In genomic region chr22:42443240-42444059, GRCh38 we compare ENCODE assay signal across 8 cellular contexts. TPM values are rescaled to one million over a fixed set of nuclear protein-coding genes. Genes with fewer than 3 reads are reported as not detected.
A peak's percentile ranks its signal among the peaks of the same experiment; 100 is the strongest.
DNase-seq lines count a peak whose midpoint lies in the region; ATAC-seq, FAIRE-seq and TF ChIP-seq lines count a peak whose summit lies in the region.

No MANE protein-coding gene starts in this region.

- H3K27me3 ChIP-seq in fibroblast of lung (ENCODE audit: control insufficient read depth, insufficient read depth, low read length): no peaks in the 10 kb centered on the region
- peaks cover 25% of the 10 kb centered on the region for H3K27me3 ChIP-seq in skeletal muscle satellite cell (ENCODE audit: control insufficient read depth, insufficient read depth, low read length)

- no peak overlapping the region for H3K27ac ChIP-seq in fibroblast of lung (ENCODE audit: insufficient read depth, low read length)

- ATAC-seq in GM19455 (IDR thresholded peaks at IDR 0.05; ENCODE audit: unreplicated experiment): no peak
- no peak for ATAC-seq in HG03457 (IDR thresholded peaks at IDR 0.05; ENCODE audit: unreplicated experiment)

- H3K9ac ChIP-seq in fibroblast of lung (ENCODE audit: insufficient read depth, low read length) (no peak overlapping the region), skeletal muscle satellite cell (ENCODE audit: low read depth, low read length) (no peak overlapping the region)

- TF ChIP-seq CTCF in fibroblast of lung (conservative IDR thresholded peaks at IDR 0.05 in 1 of 2, IDR thresholded peaks at IDR 0.05 in 1 of 2; ENCODE audit: low read depth in 1 of 2, low read length in 2 of 2): no peak

- H3K4me1 ChIP-seq in fibroblast of lung (ENCODE audit: control insufficient read depth, extremely low read depth, insufficient read depth, low read length) (peaks cover 7% of the 10 kb centered on the region), skeletal muscle satellite cell (ENCODE audit: control insufficient read depth, insufficient read depth, low read length) (peaks cover 16% of the 10 kb centered on the region)

- no peaks in the 10 kb centered on the region for H3K9me3 ChIP-seq in fibroblast of lung (ENCODE audit: control insufficient read depth, insufficient read depth, low read depth, low read length)
- H3K9me3 ChIP-seq in skeletal muscle satellite cell (replicated peaks; ENCODE audit: low read length): no peaks in the 10 kb centered on the region

- no peaks in the 10 kb centered on the region for H3K79me2 ChIP-seq in fibroblast of lung (ENCODE audit: control insufficient read depth, insufficient read depth, low read length)

- H3K36me3 ChIP-seq in fibroblast of lung (ENCODE audit: control insufficient read depth, insufficient read depth, low read length): no peaks in the 10 kb centered on the region
- H3K36me3 ChIP-seq in skeletal muscle satellite cell (ENCODE audit: insufficient read depth, low read length): no peaks in the 10 kb centered on the region

- no peaks in the 10 kb centered on the region for H3K36me3 Mint-ChIP-seq in T-helper 1 cell treated with Interleukin-12 subunit alpha and Interleukin-12 subunit beta and Interleukin-4 antibody, amounts not matched to agents 30 μg/mL and 1 μg/mL, for 36 hours (ENCODE audit: low read depth)

- FAIRE-seq in GM12892 (lab: Jason Lieb, UNC): peak; percentile 14

- H3K4me3 ChIP-seq in fibroblast of lung (replicated peaks in 1 of 4; ENCODE audit: control extremely low read depth in 1 of 4, insufficient read depth in 1 of 4, low read depth in 3 of 4, low read length in 4 of 4) (peak overlapping the region in 1 of 4 experiments; percentile 57), skeletal muscle satellite cell (ENCODE audit: low read length) (peak overlapping the region; percentile 12)

- H3K4me3 Mint-ChIP-seq in T-helper 1 cell treated with Interleukin-12 subunit alpha and Interleukin-12 subunit beta and Interleukin-4 antibody, amounts not matched to agents 30 μg/mL and 1 μg/mL, for 36 hours: peak overlapping the region; percentile 15

- H3K27ac Mint-ChIP-seq in T-helper 1 cell treated with Interleukin-12 subunit alpha and Interleukin-12 subunit beta and Interleukin-4 antibody, amounts not matched to agents 30 μg/mL and 1 μg/mL, for 36 hours: peak overlapping the region; percentile 80

- TF ChIP-seq POLR2A in GM12892 (IDR thresholded peaks at IDR 0.05; ENCODE audit: low read depth, low read length): no peak

- no peaks in the 10 kb centered on the region for H3K9me3 Mint-ChIP-seq in T-helper 1 cell treated with Interleukin-12 subunit alpha and Interleukin-12 subunit beta and Interleukin-4 antibody, amounts not matched to agents 30 μg/mL and 1 μg/mL, for 36 hours

- DNase-seq in GM12892 (ENCODE audit: insufficient read length): no peak
- DNase-seq in fibroblast of lung (ENCODE audit: low read depth in 2 of 2): no peak
- DNase-seq in cerebellar cortex (ENCODE audit: low spot score): no peak
- DNase-seq in NCI-H1436 treated with DMSO at 0.1 percent for 48 hours (lab: John Stamatoyannopoulos, UW): no peak

- peak overlapping the region; percentile 89 for H2AFZ ChIP-seq in fibroblast of lung (ENCODE audit: low read length)

- H4K20me1 ChIP-seq in fibroblast of lung (ENCODE audit: control insufficient read depth, extremely low read depth, insufficient read depth, low read length): no peaks in the 10 kb centered on the region

- peaks cover 29% of the 10 kb centered on the region for H3K4me1 Mint-ChIP-seq in T-helper 1 cell treated with Interleukin-12 subunit alpha and Interleukin-12 subunit beta and Interleukin-4 antibody, amounts not matched to agents 30 μg/mL and 1 μg/mL, for 36 hours (ENCODE audit: low read depth)

- H3K27me3 Mint-ChIP-seq in T-helper 1 cell treated with Interleukin-12 subunit alpha and Interleukin-12 subunit beta and Interleukin-4 antibody, amounts not matched to agents 30 μg/mL and 1 μg/mL, for 36 hours (ENCODE audit: low read depth): no peaks in the 10 kb centered on the region

- H3K4me2 ChIP-seq in fibroblast of lung (ENCODE audit: extremely low read depth, insufficient read depth, low read length): peak overlapping the region; percentile 91
- peak overlapping the region; percentile 90 for H3K4me2 ChIP-seq in skeletal muscle satellite cell (ENCODE audit: low read length)

RNA-seq across cellular contexts. Expression of gene NFAM1, which starts 11.2 kb away (rescaled TPM):
- polyA plus RNA-seq in GM12892 (2012; ENCODE audit: missing spikeins): 0.32 TPM
- 0.17 TPM in 1 of 2 replicates, not detected in the other for total RNA-seq in fibroblast of lung
- not detected in 2 replicates for polyA plus RNA-seq in fibroblast of lung
- polyA plus RNA-seq in fibroblast of lung (2012): 0.02 TPM in 1 of 2 replicates, not detected in the other
- polyA minus RNA-seq in fibroblast of lung (ENCODE audit: low replicate concordance): not detected in 2 replicates
- not detected in 2 replicates for total RNA-seq in skeletal muscle satellite cell (2012; rRNA removed)
